11 cellular contexts compared by ENCODE assay signal in genomic region chr1:214452152-214452806, GRCh38.
DNase-seq lines count a peak whose midpoint lies in the region; ATAC-seq and TF ChIP-seq lines count a peak whose summit lies in the region.
"Had no signal": no experiment of that assay in that cellular context is flagged by ENCODE, and none has a peak within 500 bp of the region (broad histone marks: within the 10 kb centered on the region; RNA-seq: fewer than 3 reads in every experiment).

No MANE protein-coding gene starts in this region.

- no peak overlapping the region for H3K27ac ChIP-seq in AG04450 (ENCODE audit: low read depth, low read length)
- peak overlapping the region; percentile 0 for H3K27ac ChIP-seq in angular gyrus (ENCODE audit: low read depth, low read length)

- POLR2A ChIA-PET in AG04450 (lab: Yijun Ruan, JAX) = no interaction called here

- TF ChIP-seq CTCF in AG04450 (IDR thresholded peaks at IDR 0.05; ENCODE audit: low read depth, low read length) = peak; percentile 26
- TF ChIP-seq CTCF in glutamatergic neuron (IDR thresholded peaks at IDR 0.05; ENCODE audit: partially characterized antibody, unreplicated experiment) = peak; percentile 21

- no peaks in the 10 kb centered on the region for H3K9me3 ChIP-seq in AG04450 (ENCODE audit: control insufficient read depth, insufficient read depth, low read length)

- peaks cover 1% of the 10 kb centered on the region for H3K36me3 ChIP-seq in H7 (replicated peaks; ENCODE audit: control insufficient read depth, insufficient read depth, low read length)

- no peaks in the 10 kb centered on the region for H3K27me3 ChIP-seq in AG04450 (ENCODE audit: control insufficient read depth, insufficient read depth, low read length)
- no peaks in the 10 kb centered on the region for H3K27me3 ChIP-seq in H7 (ENCODE audit: control insufficient read depth, insufficient read depth, low read length)

- no peaks in the 10 kb centered on the region for H3K27me3 Mint-ChIP-seq in glutamatergic neuron (ENCODE audit: unreplicated experiment)

- CTCF ChIA-PET in AG04450 (lab: Charles Lee) = interaction anchor here (1.1 to 1.9 kb wide), 2 partner anchors 11 to 119 kb away, joined by 4 read pairs; no protein-coding TSS in a partner anchor

- no peak overlapping the region for H3K4me3 ChIP-seq in AG04450 (ENCODE audit: low read depth, low read length)
- no peak overlapping the region for H3K4me3 ChIP-seq in H7 (ENCODE audit: insufficient read depth, low read depth, low read length)

- H3K27ac Mint-ChIP-seq in glutamatergic neuron (ENCODE audit: unreplicated experiment) = no peak overlapping the region
- H3K27ac Mint-ChIP-seq: CD14-positive monocyte had no signal

- peaks cover 10% of the 10 kb centered on the region for H3K4me1 Mint-ChIP-seq in glutamatergic neuron (ENCODE audit: low read depth, unreplicated experiment)

- no peak overlapping the region for H3K4me3 Mint-ChIP-seq in glutamatergic neuron (ENCODE audit: unreplicated experiment)
- H3K4me3 Mint-ChIP-seq: CD14-positive monocyte had no signal

- H3K9me3 Mint-ChIP-seq in glutamatergic neuron (ENCODE audit: unreplicated experiment) = no peaks in the 10 kb centered on the region

- no peaks in the 10 kb centered on the region for H3K36me3 Mint-ChIP-seq in glutamatergic neuron (ENCODE audit: unreplicated experiment)
- H3K36me3 Mint-ChIP-seq: CD14-positive monocyte had no signal

- DNase-seq in AG04450 (ENCODE audit: low read depth, low spot score) = no peak
- DNase-seq in H7 = peak; percentile 48
- no peak for DNase-seq in glutamatergic neuron
- DNase-seq in stimulated activated CD4-positive, alpha-beta T cell treated with anti-CD3 and anti-CD28 coated beads, Interleukin-4, amount 100 ng/mL, for 1 hour = no peak
- DNase-seq in HCEC 1CT = no peak
- DNase-seq: aorta, NCI-H2171 had no signal

- ATAC-seq in HG03460 (IDR thresholded peaks at IDR 0.05; ENCODE audit: unreplicated experiment) (no peak), GM18519 (IDR thresholded peaks at IDR 0.05; ENCODE audit: low FRiP score, unreplicated experiment) (no peak)
